19 cellular contexts compared by ENCODE assay signal in the genomic region with DNA sequence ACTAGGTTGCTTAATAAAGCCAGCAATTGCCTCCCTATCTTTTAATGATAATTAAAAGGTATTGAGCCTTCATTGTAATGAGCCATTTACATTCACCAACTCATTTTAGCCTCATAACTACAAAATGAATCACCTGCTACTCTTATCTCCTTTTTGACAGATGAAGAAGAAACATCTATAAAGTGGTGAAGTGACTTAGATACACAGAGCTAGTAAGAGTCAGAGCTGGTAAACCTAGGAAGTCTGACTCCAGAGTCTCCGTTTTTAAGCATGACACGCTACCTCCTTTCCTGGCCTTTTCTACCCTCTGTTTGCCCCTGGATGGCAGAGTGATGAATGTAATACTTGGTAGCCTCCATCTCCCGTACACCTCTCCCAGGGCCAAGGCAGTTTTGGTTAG.
"Had no signal": no experiment of that assay in that cellular context is flagged by ENCODE, and none has a peak within 500 bp of the region (broad histone marks: within the 10 kb centered on the region; RNA-seq: fewer than 3 reads in every experiment).

No MANE protein-coding gene starts in this region.

- H3K36me3 ChIP-seq: heart right ventricle, lower lobe of right lung, prostate gland, upper lobe of right lung had no signal

- H3K9me3 ChIP-seq: heart right ventricle, lower lobe of right lung, prostate gland, upper lobe of right lung had no signal

- H3K27me3 ChIP-seq: upper lobe of right lung had no signal

- DNase-seq: activated CD4-positive, alpha-beta memory T cell treated with anti-CD3 and anti-CD28 coated beads for 36 hours; activated CD4-positive, alpha-beta T cell treated with anti-CD3 and anti-CD28 coated beads for 48 hours; activated CD4-positive, CD25-positive, alpha-beta regulatory T cell; activated naive CD4-positive, alpha-beta T cell treated with Interleukin-2 at 50 U/mL for 16 hours; activated naive CD8-positive, alpha-beta T cell treated with anti-CD3 and anti-CD28 coated beads for 36 hours; activated T-cell treated with anti-CD3 and anti-CD28 coated beads, Interleukin-2, amount 50 U/mL, for 48 hours; amniotic stem cell; endodermal cell; heart right ventricle; kidney; lower lobe of right lung; naive thymus-derived CD4-positive, alpha-beta T cell; occipital lobe; stimulated activated CD4-positive, alpha-beta T cell treated with anti-CD3 and anti-CD28 coated beads, Interleukin-4, amount 100 ng/mL, for 24 hours; stimulated activated naive CD4-positive, alpha-beta T cell treated with Interleukin-2 at 50 U/mL for 16 hours; upper lobe of right lung had no signal

- ATAC-seq: heart right ventricle; lower lobe of right lung; naive thymus-derived CD4-positive, alpha-beta T cell; upper lobe of right lung had no signal

- H3K27ac ChIP-seq: coronary artery, epithelial cell of prostate, heart right ventricle, lower lobe of right lung, prostate gland, upper lobe of right lung had no signal

- H3K4me3 ChIP-seq: coronary artery, heart right ventricle, lower lobe of right lung, prostate gland, upper lobe of right lung had no signal

- H3K4me1 ChIP-seq: lower lobe of right lung, prostate gland, upper lobe of right lung had no signal
